ENCODE assay signal across 1 cellular context in the genomic region with DNA sequence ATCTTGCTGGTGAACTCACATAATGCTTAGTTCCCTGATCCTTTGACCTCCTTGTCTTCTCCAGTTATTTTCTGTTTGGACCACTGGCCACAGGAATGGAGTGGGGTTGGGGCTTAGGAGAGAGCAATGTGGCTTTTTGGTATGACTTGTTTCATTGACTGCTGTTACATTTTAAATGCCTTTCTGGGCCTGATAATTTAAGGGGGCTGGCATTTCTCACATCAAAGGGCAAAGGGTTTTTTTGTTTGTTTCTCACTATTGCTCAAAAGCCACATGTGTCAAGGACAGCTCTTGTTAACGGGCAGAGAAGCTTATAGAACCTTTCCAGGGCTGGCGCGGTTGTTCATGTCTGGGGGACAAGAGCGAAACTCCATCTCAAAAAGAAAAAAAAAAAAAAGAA.
TF ChIP-seq lines count a peak whose summit lies in the region.

No MANE protein-coding gene starts in this region.

TF ChIP-seq in GM12878, 131 proteins besides CTCF, POLR2A, EP300 and RAD21 (continued from another document):
- TF ChIP-seq E2F8 (IDR thresholded peaks at IDR 0.05; ENCODE audit: low read depth, partially characterized antibody) (no peak), BCLAF1 (IDR thresholded peaks at IDR 0.05) (no peak), ZNF384 (IDR thresholded peaks at IDR 0.05; ENCODE audit: borderline replicate concordance, low read depth, low read length) (peak; percentile 47; the same call in 1 of the 2 replicates), RELB (IDR thresholded peaks at IDR 0.05; ENCODE audit: low read depth) (peak; percentile 41; the same call in 1 of the 2 replicates), CREB1 (IDR thresholded peaks at IDR 0.05; ENCODE audit: low read depth) (no peak), ZBED1 (IDR thresholded peaks at IDR 0.05; ENCODE audit: borderline replicate concordance) (no peak), CUX1 (IDR thresholded peaks at IDR 0.05; ENCODE audit: insufficient replicate concordance, low read depth, low read length) (no peak), ATF7 (IDR thresholded peaks at IDR 0.05; ENCODE audit: low read depth) (peak; percentile 26; the same call in 1 of the 2 replicates), IKZF2 (IDR thresholded peaks at IDR 0.05) (peak in 1 of 2 experiments; percentile 59; a peak in 2 of 4 replicates), CREM (IDR thresholded peaks at IDR 0.05; ENCODE audit: low read depth) (peak; percentile 30; the same call in 1 of the 2 replicates), ZNF274 (IDR thresholded peaks at IDR 0.05; ENCODE audit: insufficient read depth, insufficient read length) (no peak), BCL3 (IDR thresholded peaks at IDR 0.05; ENCODE audit: borderline replicate concordance, insufficient read depth, low read depth, low read length, poor library complexity, severe bottlenecking) (no peak), SUZ12 (IDR thresholded peaks at IDR 0.05; ENCODE audit: unreplicated experiment) (no peak), JUNB (IDR thresholded peaks at IDR 0.05) (peak; percentile 62), CEBPB (IDR thresholded peaks at IDR 0.05; ENCODE audit: borderline replicate concordance in 1 of 2, low read depth in 2 of 2, low read length in 2 of 2) (no peak), NBN (IDR thresholded peaks at IDR 0.05) (0 out of 2 replicates have a peak, but pooled peaks have one; percentile 17), RUNX3 (IDR thresholded peaks at IDR 0.05; ENCODE audit: low read length) (peak; percentile 66), ZBTB40 (IDR thresholded peaks at IDR 0.05; ENCODE audit: borderline replicate concordance) (no peak), MYC (IDR thresholded peaks at IDR 0.05; ENCODE audit: insufficient read depth, insufficient read length, insufficient replicate concordance, low read length, severe bottlenecking) (no peak), PBX3 (IDR thresholded peaks at IDR 0.05; ENCODE audit: insufficient replicate concordance, low read depth, low read length) (no peak), EZH2 (IDR thresholded peaks at IDR 0.05; ENCODE audit: borderline replicate concordance, control insufficient read depth, low read depth, low read length) (no peak), STAT3 (IDR thresholded peaks at IDR 0.05; ENCODE audit: low read depth, low read length) (no peak), ZSCAN29 (IDR thresholded peaks at IDR 0.05) (no peak), SPI1 (IDR thresholded peaks at IDR 0.05; ENCODE audit: borderline replicate concordance, insufficient read depth, low read depth, low read length) (no peak), CBX5 (IDR thresholded peaks at IDR 0.05; ENCODE audit: low read depth) (no peak), ZNF622 (IDR thresholded peaks at IDR 0.05) (no peak)
- TF ChIP-seq, protein P1, sequence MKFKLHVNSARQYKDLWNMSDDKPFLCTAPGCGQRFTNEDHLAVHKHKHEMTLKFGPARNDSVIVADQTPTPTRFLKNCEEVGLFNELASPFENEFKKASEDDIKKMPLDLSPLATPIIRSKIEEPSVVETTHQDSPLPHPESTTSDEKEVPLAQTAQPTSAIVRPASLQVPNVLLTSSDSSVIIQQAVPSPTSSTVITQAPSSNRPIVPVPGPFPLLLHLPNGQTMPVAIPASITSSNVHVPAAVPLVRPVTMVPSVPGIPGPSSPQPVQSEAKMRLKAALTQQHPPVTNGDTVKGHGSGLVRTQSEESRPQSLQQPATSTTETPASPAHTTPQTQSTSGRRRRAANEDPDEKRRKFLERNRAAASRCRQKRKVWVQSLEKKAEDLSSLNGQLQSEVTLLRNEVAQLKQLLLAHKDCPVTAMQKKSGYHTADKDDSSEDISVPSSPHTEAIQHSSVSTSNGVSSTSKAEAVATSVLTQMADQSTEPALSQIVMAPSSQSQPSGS (IDR thresholded peaks at IDR 0.05; ENCODE audit: low read length): no peak
- TF ChIP-seq, protein P2, sequence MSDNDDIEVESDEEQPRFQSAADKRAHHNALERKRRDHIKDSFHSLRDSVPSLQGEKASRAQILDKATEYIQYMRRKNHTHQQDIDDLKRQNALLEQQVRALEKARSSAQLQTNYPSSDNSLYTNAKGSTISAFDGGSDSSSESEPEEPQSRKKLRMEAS (IDR thresholded peaks at IDR 0.05; ENCODE audit: low read depth, low read length): no peak
